Comparison of ENCODE assay signal across 8 cellular contexts in the genomic region with DNA sequence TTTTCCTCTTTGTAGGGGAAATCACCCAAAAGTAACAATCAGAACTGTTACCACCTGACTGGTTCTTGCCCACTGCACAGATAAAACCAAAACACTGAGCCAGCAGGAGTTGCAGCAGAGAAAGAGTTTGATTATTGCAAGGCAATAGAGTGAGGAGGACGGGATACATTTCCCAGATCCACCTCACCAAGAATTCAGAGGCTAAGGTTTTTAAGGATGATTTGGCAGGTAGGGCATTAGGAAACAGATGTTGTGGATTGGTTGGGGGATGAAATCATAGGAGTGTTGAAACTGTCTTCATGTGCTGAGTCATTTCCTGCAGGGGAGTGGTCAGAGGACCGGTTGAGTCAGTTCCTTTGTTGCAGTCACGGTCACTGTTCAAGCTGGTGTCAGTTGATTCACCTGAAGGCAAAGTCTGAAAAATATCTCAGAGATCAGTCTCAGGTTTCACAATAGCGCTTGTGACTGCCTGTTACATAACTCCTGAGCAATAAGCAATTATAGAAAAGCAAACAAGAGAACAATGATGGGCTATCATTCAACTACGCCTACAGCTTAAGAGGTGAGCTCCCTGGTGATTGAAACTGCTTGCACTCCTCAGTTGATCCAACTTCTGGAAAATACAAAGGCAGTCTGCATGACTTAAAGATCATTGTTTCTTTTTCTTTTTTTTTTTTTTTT. TPM values are rescaled to one million over a fixed set of nuclear protein-coding genes. Genes with fewer than 3 reads are reported as not detected.
DNase-seq lines count a peak whose midpoint lies in the region; ATAC-seq and TF ChIP-seq lines count a peak whose summit lies in the region.

No MANE protein-coding gene starts in this region.

- peak; percentile 91 for ATAC-seq in RWPE2 (ENCODE audit: low read depth)

- no peak overlapping the region for H3K56ac ChIP-seq in H9 (ENCODE audit: insufficient read length, low read depth, low read length)

- H3K27me3 ChIP-seq in H9 (ENCODE audit: insufficient read depth, low read length), result no peaks in the 10 kb centered on the region
- no peaks in the 10 kb centered on the region for H3K27me3 ChIP-seq in RWPE2 (ENCODE audit: insufficient read depth, poor library complexity, severe bottlenecking)

- DNase-seq in GM10248 (ENCODE audit: extremely low spot score) (peak; percentile 82), H9 (peak; percentile 95), Kasumi-1 (lab: John Stamatoyannopoulos, UW) (peak; percentile 89 to 93), RWPE2 (ENCODE audit: low spot score) (peak; percentile 93), immature natural killer cell (peak; percentile 36 to 61 (median 48)), GOT3 (lab: John Stamatoyannopoulos, UW) (no peak)
- DNase-seq in activated naive CD8-positive, alpha-beta T cell treated with anti-CD3 and anti-CD28 coated beads, Interleukin-2, amount 50 U/mL, for 16 hours (ENCODE audit: low read depth, low spot score), result peak; percentile 42
- peak in 2 of 3 donors; percentile 21 to 31 for DNase-seq in stimulated activated CD4-positive, alpha-beta T cell treated with anti-CD3 and anti-CD28 coated beads, TNF-alpha, amount 100 ng/mL, for 1 hour (ENCODE audit: low read depth in 3 of 3, low spot score in 1 of 3)

- peak overlapping the region; percentile 87 for H3K27ac ChIP-seq in H9 (ENCODE audit: insufficient read length, low read depth, low read length)
- peak overlapping the region; percentile 95 for H3K27ac ChIP-seq in RWPE2 (ENCODE audit: poor library complexity, severe bottlenecking)

- no peak overlapping the region for H2BK12ac ChIP-seq in H9 (ENCODE audit: insufficient read length, low read depth, low read length)

- H3K4me3 ChIP-seq in RWPE2 (ENCODE audit: severe bottlenecking), result no peak overlapping the region

- no peak overlapping the region for H2BK15ac ChIP-seq in H9 (ENCODE audit: low read depth, low read length)

- no CpG with 5 or more reads among the region's 5 CpGs for WGBS in H9 (ENCODE audit: extremely low coverage, insufficient read length, low lambda C conversion rate)

- H4K20me1 ChIP-seq in H9 (ENCODE audit: control insufficient read depth, insufficient read depth, insufficient read length), result no peaks in the 10 kb centered on the region

- no peak overlapping the region for H2BK20ac ChIP-seq in H9 (ENCODE audit: low read depth, low read length, poor library complexity, severe bottlenecking)

- H3K4me1 Mint-ChIP-seq in H9, result peaks cover 29 to 30% of the 10 kb centered on the region in 2 experiments
- peaks cover 18 to 61% of the 10 kb centered on the region in 2 donors for H3K4me1 Mint-ChIP-seq in immature natural killer cell

- no peak overlapping the region for H4K8ac ChIP-seq in H9 (replicated peaks; ENCODE audit: insufficient read length, low read depth, low read length)

- no peaks in the 10 kb centered on the region for H3K23me2 ChIP-seq in H9 (ENCODE audit: insufficient read length, low read depth, low read length, poor library complexity, severe bottlenecking)

- H2BK5ac ChIP-seq in H9 (ENCODE audit: insufficient read length, low read length), result no peak overlapping the region

- no peak overlapping the region for H3K23ac ChIP-seq in H9 (ENCODE audit: insufficient read length, low read depth, low read length)

- H3T11ph ChIP-seq in H9 (ENCODE audit: low read length), result no peak overlapping the region

- no peak overlapping the region for H3K14ac ChIP-seq in H9 (ENCODE audit: insufficient read depth, low read length)

- H4K91ac ChIP-seq in H9 (ENCODE audit: insufficient read length, low read depth, low read length), result no peak overlapping the region

- H3K79me1 ChIP-seq in H9 (ENCODE audit: insufficient read depth, low read depth, low read length, poor library complexity, severe bottlenecking), result no peaks in the 10 kb centered on the region

- POLR2A ChIA-PET in GM10248 (lab: Yijun Ruan, JAX), result interaction anchor here (0.5 to 0.7 kb wide), 3 partner anchors 55 to 147 kb away, joined by 3 to 5 read pairs (median 3); no protein-coding TSS in a partner anchor

- no peak overlapping the region for H3K9ac ChIP-seq in H9 (ENCODE audit: extremely low read depth, insufficient read length, low read length)

- H3K27me3 Mint-ChIP-seq in H9 (ENCODE audit: low read depth) (no peaks in the 10 kb centered on the region), immature natural killer cell (ENCODE audit: low read depth in 3 of 3) (peaks cover 3 to 14% (median 7%) of the 10 kb centered on the region in 3 donors)

- H2AK5ac ChIP-seq in H9 (ENCODE audit: insufficient read length, low read length), result no peak overlapping the region

- peaks cover 5% of the 10 kb centered on the region; the same call in 1 of the 2 replicates for H3K4me1 ChIP-seq in H9 (ENCODE audit: insufficient read depth, low read length)
- peaks cover 62% of the 10 kb centered on the region for H3K4me1 ChIP-seq in RWPE2 (ENCODE audit: insufficient read depth, poor library complexity, severe bottlenecking)

- peak overlapping the region in 2 of 3 experiments; percentile 76 to 98; a peak in 5 of 7 replicates for H3K27ac Mint-ChIP-seq in H9
- H3K27ac Mint-ChIP-seq in immature natural killer cell, result peak overlapping the region; percentile 57 to 76 (median 70)

- peak overlapping the region; percentile 65 for H3K18ac ChIP-seq in H9 (ENCODE audit: insufficient read length, low read depth, low read length)

- H3K9me3 ChIP-seq in H9 (ENCODE audit: control insufficient read depth, low read depth, low read length), result no peaks in the 10 kb centered on the region
- peaks cover 10% of the 10 kb centered on the region for H3K9me3 ChIP-seq in RWPE2 (ENCODE audit: severe bottlenecking)

- H3K9me3 Mint-ChIP-seq in H9, result peaks cover 10 to 13% of the 10 kb centered on the region in 2 experiments; a peak in 4 of 5 replicates
- peaks cover 0 to 2% (median 0%) of the 10 kb centered on the region in 6 donors for H3K9me3 Mint-ChIP-seq in immature natural killer cell

- TF ChIP-seq CTCF in GM10248 (IDR thresholded peaks at IDR 0.05; ENCODE audit: control extremely low read depth, extremely low read depth, low read depth, missing control alignments), result no peak
- TF ChIP-seq CTCF in H9 (conservative IDR thresholded peaks at IDR 0.05), result no peak
- no peak for TF ChIP-seq CTCF in RWPE2 (IDR thresholded peaks at IDR 0.05; ENCODE audit: poor library complexity, severe bottlenecking)

- no peak overlapping the region for H4K5ac ChIP-seq in H9 (ENCODE audit: insufficient read length, low read depth, low read length)

- peak overlapping the region; percentile 13 for H3K4me2 ChIP-seq in H9 (ENCODE audit: insufficient read depth, insufficient read length, low read length)

- H3K36me3 Mint-ChIP-seq in H9 (ENCODE audit: insufficient read depth in 1 of 3, low read depth in 3 of 3), result peaks cover 0 to 7% (median 7%) of the 10 kb centered on the region in 3 experiments; a peak in 5 of 7 replicates
- peaks cover 0 to 19% (median 5%) of the 10 kb centered on the region in 3 donors for H3K36me3 Mint-ChIP-seq in immature natural killer cell

- H3K36me3 ChIP-seq in RWPE2 (ENCODE audit: low read depth), result no peaks in the 10 kb centered on the region

- H3K79me2 ChIP-seq in H9 (ENCODE audit: insufficient read depth, low read length), result no peaks in the 10 kb centered on the region

- CTCF ChIA-PET in GM10248 (lab: Yijun Ruan, JAX), result interaction anchor here (1.0 to 2.0 kb wide), 4 partner anchors 10 to 357 kb away, joined by 3 to 8 read pairs (median 4); partner anchors contain the start of gene BICD1

- H3K4me3 Mint-ChIP-seq in H9 (no peak overlapping the region; a peak in 1 of 5 replicates), immature natural killer cell (peak overlapping the region; percentile 44 to 68 (median 56))

- no peak overlapping the region for H2BK120ac ChIP-seq in H9 (ENCODE audit: low read depth, low read length, poor library complexity, severe bottlenecking)

- peak overlapping the region; percentile 71 for H2AFZ ChIP-seq in H9 (ENCODE audit: low read length)

- no peak overlapping the region for H3K4ac ChIP-seq in H9 (ENCODE audit: low read depth, low read length)

RNA-seq across cellular contexts. Expression of gene AMN1, which starts 20.3 kb away (rescaled TPM):
- 9.6 and 10.8 TPM in 2 replicates for total RNA-seq in H9 (2021)
- polyA plus RNA-seq in immature natural killer cell, result 10 to 100 TPM in 1 of 3 donors, 1 to 10 TPM in 2; 5.5 to 20.5 (median 9.9) TPM

Comparison
In these comparisons a context has a peak if more than half of its experiments do, and no peak if none do; other contexts are left out.
1. H3K4me3 Mint-ChIP-seq: peak in immature natural killer cell (5 of 5); none in H9 (0 of 2).